Comparison of ENCODE assay signal across 15 cellular contexts in the genomic region with DNA sequence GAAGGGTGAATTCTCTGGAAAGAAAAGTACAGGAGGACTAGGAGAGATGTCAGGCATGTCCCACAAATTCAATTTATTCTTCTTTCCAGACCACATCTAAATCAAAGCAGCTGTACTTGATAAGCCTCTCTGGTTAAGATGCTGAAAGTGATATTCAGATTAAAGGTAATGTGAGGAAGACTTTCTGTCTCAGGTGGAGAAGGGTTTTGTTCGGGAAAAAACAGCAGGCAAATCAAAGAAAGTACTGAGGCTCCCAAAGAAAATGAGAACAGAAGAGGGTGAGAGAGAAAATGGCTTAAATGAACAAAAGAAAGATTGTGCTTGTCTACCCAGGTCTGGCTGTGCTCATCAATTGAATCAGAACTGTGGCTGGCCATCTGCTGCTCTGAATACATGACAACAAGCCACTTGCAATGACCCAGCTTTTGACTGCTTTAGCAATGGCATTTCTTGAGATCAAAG.
"Had no signal": no experiment of that assay in that cellular context is flagged by ENCODE, and none has a peak within 500 bp of the region (broad histone marks: within the 10 kb centered on the region; RNA-seq: fewer than 3 reads in every experiment).

No MANE protein-coding gene starts in this region.

- H3K4me1 ChIP-seq: gastroesophageal sphincter, psoas muscle, sigmoid colon had no signal

- H3K27ac ChIP-seq: coronary artery, epithelial cell of prostate, gastroesophageal sphincter, psoas muscle, sigmoid colon had no signal

- H3K36me3 ChIP-seq: gastroesophageal sphincter, sigmoid colon had no signal

- H3K4me3 ChIP-seq: coronary artery, gastroesophageal sphincter, lung, psoas muscle, sigmoid colon had no signal

- H3K4me3 Mint-ChIP-seq: activated naive CD4-positive, alpha-beta T cell treated with anti-CD3 and anti-CD28 coated beads for 36 hours; naive thymus-derived CD4-positive, alpha-beta T cell; stimulated activated naive CD8-positive, alpha-beta T cell treated with anti-CD3 and anti-CD28 coated beads, Interleukin-15, amount 100 ng/mL, for 72 hours; T-cell had no signal

- H3K27ac Mint-ChIP-seq: activated naive CD4-positive, alpha-beta T cell treated with anti-CD3 and anti-CD28 coated beads for 36 hours; naive thymus-derived CD4-positive, alpha-beta T cell; stimulated activated naive CD8-positive, alpha-beta T cell treated with anti-CD3 and anti-CD28 coated beads, Interleukin-15, amount 100 ng/mL, for 72 hours; T-cell had no signal

- H3K27me3 ChIP-seq: gastroesophageal sphincter, sigmoid colon had no signal

- H3K4me1 Mint-ChIP-seq: stimulated activated naive CD8-positive, alpha-beta T cell treated with anti-CD3 and anti-CD28 coated beads, Interleukin-15, amount 100 ng/mL, for 72 hours had no signal

- H3K9me3 ChIP-seq: sigmoid colon had no signal

- ATAC-seq: gastroesophageal sphincter; left cardiac atrium; naive thymus-derived CD4-positive, alpha-beta T cell; psoas muscle; stimulated activated naive CD8-positive, alpha-beta T cell treated with anti-CD3 and anti-CD28 coated beads, Interleukin-15, amount 100 ng/mL, for 72 hours; T-cell had no signal

- DNase-seq: activated CD4-positive, alpha-beta T cell treated with anti-CD3 and anti-CD28 coated beads for 4 hours; activated naive CD4-positive, alpha-beta T cell treated with anti-CD3 and anti-CD28 coated beads for 36 hours; effector memory CD4-positive, alpha-beta T cell; left cardiac atrium; naive thymus-derived CD4-positive, alpha-beta T cell; occipital lobe; psoas muscle; sigmoid colon; stimulated activated CD4-positive, alpha-beta T cell treated with anti-CD3 and anti-CD28 coated beads, Interleukin-12 subunit alpha, Interleukin-12 subunit beta, amount 100 ng/mL, for 4 hours; stimulated activated naive CD8-positive, alpha-beta T cell treated with anti-CD3 and anti-CD28 coated beads, Interleukin-15, amount 100 ng/mL, for 72 hours; T-cell had no signal
